In the genomic region with DNA sequence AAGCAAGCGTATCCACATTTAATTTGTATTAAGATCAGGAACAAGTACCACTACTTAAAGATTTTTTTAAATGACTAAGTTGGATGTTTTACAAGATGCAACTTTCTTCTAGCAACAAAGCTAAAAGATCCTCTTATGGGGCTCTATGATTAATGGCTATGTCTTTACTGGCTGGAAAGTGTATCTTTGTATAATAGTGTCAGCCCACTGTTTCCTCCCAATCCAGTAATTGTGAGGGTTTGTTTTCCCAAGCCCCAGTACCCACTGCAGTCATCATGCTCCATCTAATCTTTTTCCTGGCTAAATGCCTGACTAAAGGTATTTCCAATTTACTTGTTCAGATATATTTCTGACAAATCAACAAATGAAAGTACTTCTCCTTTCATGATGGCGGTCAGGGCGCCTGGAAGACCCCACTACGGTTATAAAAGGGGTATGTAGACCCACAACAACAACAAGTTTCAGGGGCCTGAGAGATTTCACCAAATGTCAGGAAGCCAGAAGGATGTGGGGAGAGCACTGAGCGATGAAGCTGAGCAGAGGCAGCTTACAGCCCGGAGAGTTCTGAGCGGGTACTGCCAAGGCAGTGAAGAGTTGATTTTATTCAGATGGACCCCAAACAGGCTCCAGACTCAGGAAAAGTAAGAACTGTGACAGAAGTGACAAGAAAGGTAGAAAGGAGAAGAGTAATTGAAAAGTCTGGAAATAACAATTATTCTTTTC, we compare ENCODE assay signal across 10 cellular contexts.
DNase-seq lines count a peak whose midpoint lies in the region; ATAC-seq and TF ChIP-seq lines count a peak whose summit lies in the region.
"Had no signal": no experiment of that assay in that cellular context is flagged by ENCODE, and none has a peak within 500 bp of the region (broad histone marks: within the 10 kb centered on the region; RNA-seq: fewer than 3 reads in every experiment).

No MANE protein-coding gene starts in this region.

- H3K27ac ChIP-seq in PC-9, result peak overlapping the region; percentile 13; the same call in 1 of the 2 replicates

- H3K27me3 ChIP-seq in PC-9 (ENCODE audit: insufficient read depth, low read depth), result no peaks in the 10 kb centered on the region

- peaks cover 54% of the 10 kb centered on the region for H3K4me1 Mint-ChIP-seq in activated CD8-positive, alpha-beta memory T cell treated with anti-CD3 and anti-CD28 coated beads, Interleukin-2, amount 10 ng/mL, durations not matched to agents 7 days and 5 days
- peaks cover 47 to 85% of the 10 kb centered on the region in 2 donors for H3K4me1 Mint-ChIP-seq in stimulated activated naive B cell treated with anti-CD40 and anti-IgM and Interleukin-4, amounts not matched to agents 10 μg/mL and 1 μg/mL and 100 μg/mL, for 72 hours

- H3K27ac Mint-ChIP-seq in activated CD8-positive, alpha-beta memory T cell treated with anti-CD3 and anti-CD28 coated beads, Interleukin-2, amount 10 ng/mL, durations not matched to agents 7 days and 5 days, result peak overlapping the region; percentile 97
- peak overlapping the region; percentile 94 for H3K27ac Mint-ChIP-seq in stimulated activated naive B cell treated with anti-CD40 and anti-IgM and Interleukin-4, amounts not matched to agents 10 μg/mL and 1 μg/mL and 100 μg/mL, for 72 hours

- H3K27me3 Mint-ChIP-seq in activated CD8-positive, alpha-beta memory T cell treated with anti-CD3 and anti-CD28 coated beads, Interleukin-2, amount 10 ng/mL, durations not matched to agents 7 days and 5 days, result no peaks in the 10 kb centered on the region
- H3K27me3 Mint-ChIP-seq in stimulated activated naive B cell treated with anti-CD40 and anti-IgM and Interleukin-4, amounts not matched to agents 10 μg/mL and 1 μg/mL and 100 μg/mL, for 72 hours, result no peaks in the 10 kb centered on the region

- TF ChIP-seq CTCF in PC-9 (conservative IDR thresholded peaks at IDR 0.05), result no peak

- ATAC-seq in activated CD8-positive, alpha-beta memory T cell treated with anti-CD3 and anti-CD28 coated beads, Interleukin-2, amount 10 ng/mL, durations not matched to agents 7 days and 5 days, result no peak
- no peak for ATAC-seq in stimulated activated naive B cell treated with anti-CD40 and anti-IgM and Interleukin-4, amounts not matched to agents 10 μg/mL and 1 μg/mL and 100 μg/mL, for 72 hours (replicated peaks)
- ATAC-seq in HG02973 (IDR thresholded peaks at IDR 0.05; ENCODE audit: unreplicated experiment) (no peak), GM19395 (IDR thresholded peaks at IDR 0.05; ENCODE audit: unreplicated experiment) (no peak)

- POLR2A ChIA-PET in PC-9 (lab: Charles Lee; ENCODE audit: unreplicated experiment), result no interaction called here

- peaks cover 79% of the 10 kb centered on the region for H3K79me2 ChIP-seq in PC-9 (ENCODE audit: low read depth)

- intact Hi-C loops in PC-9 (cut with micrococcal nuclease; ENCODE audit: unreplicated experiment), result no loop called here

- no peak overlapping the region for H2AFZ ChIP-seq in PC-9

- H3K36me3 Mint-ChIP-seq in activated CD8-positive, alpha-beta memory T cell treated with anti-CD3 and anti-CD28 coated beads, Interleukin-2, amount 10 ng/mL, durations not matched to agents 7 days and 5 days, result peaks cover 79% of the 10 kb centered on the region
- peaks cover 42 to 68% of the 10 kb centered on the region in 2 donors for H3K36me3 Mint-ChIP-seq in stimulated activated naive B cell treated with anti-CD40 and anti-IgM and Interleukin-4, amounts not matched to agents 10 μg/mL and 1 μg/mL and 100 μg/mL, for 72 hours

- no peak overlapping the region for H3K4me2 ChIP-seq in PC-9

- no peak overlapping the region for H3K4me3 ChIP-seq in PC-9

- peaks cover 34% of the 10 kb centered on the region for H3F3A ChIP-seq in PC-9 (ENCODE audit: insufficient read depth, low read depth)

- H3K9me3 ChIP-seq in PC-9 (ENCODE audit: insufficient read depth, low read depth), result no peaks in the 10 kb centered on the region

- peak overlapping the region; percentile 94 for H3K4me3 Mint-ChIP-seq in activated CD8-positive, alpha-beta memory T cell treated with anti-CD3 and anti-CD28 coated beads, Interleukin-2, amount 10 ng/mL, durations not matched to agents 7 days and 5 days
- H3K4me3 Mint-ChIP-seq in stimulated activated naive B cell treated with anti-CD40 and anti-IgM and Interleukin-4, amounts not matched to agents 10 μg/mL and 1 μg/mL and 100 μg/mL, for 72 hours, result peak overlapping the region; percentile 84 to 87

- H3K4me1 ChIP-seq in PC-9 (replicated peaks; ENCODE audit: insufficient read depth), result peaks cover 26% of the 10 kb centered on the region

- H3K36me3 ChIP-seq in PC-9 (ENCODE audit: low read depth), result peaks cover 42% of the 10 kb centered on the region

- no peaks in the 10 kb centered on the region for H4K20me1 ChIP-seq in PC-9 (ENCODE audit: insufficient read depth)

- BruUV-seq in PC-9 (replicated peaks; lab: Mats Ljungman, UMichigan), result no TSS peak

- H3K9me3 Mint-ChIP-seq in activated CD8-positive, alpha-beta memory T cell treated with anti-CD3 and anti-CD28 coated beads, Interleukin-2, amount 10 ng/mL, durations not matched to agents 7 days and 5 days (ENCODE audit: low read depth), result no peaks in the 10 kb centered on the region
- peaks cover 0 to 1% of the 10 kb centered on the region in 2 donors for H3K9me3 Mint-ChIP-seq in stimulated activated naive B cell treated with anti-CD40 and anti-IgM and Interleukin-4, amounts not matched to agents 10 μg/mL and 1 μg/mL and 100 μg/mL, for 72 hours

- no peaks in the 10 kb centered on the region for H3K9me2 ChIP-seq in PC-9 (ENCODE audit: insufficient read depth)

- no peak for DNase-seq in activated CD8-positive, alpha-beta memory T cell treated with anti-CD3 and anti-CD28 coated beads, Interleukin-2, amount 10 ng/mL, durations not matched to agents 7 days and 5 days
- no peak for DNase-seq in activated CD8-positive, alpha-beta memory T cell treated with anti-CD3 and anti-CD28 coated beads, Interleukin-2, amount 50 U/mL, for 4 hours
- no peak for DNase-seq in PC-9
- peak; percentile 59 for DNase-seq in dermis blood vessel endothelial cell
- DNase-seq in stimulated activated naive B cell treated with anti-CD40 and anti-IgM and Interleukin-4, amounts not matched to agents 10 μg/mL and 1 μg/mL and 100 μg/mL, for 72 hours, result no peak
- DNase-seq in SKM-1 (lab: John Stamatoyannopoulos, UW; ENCODE audit: unreplicated experiment), result no peak
- DNase-seq: NCI-H2171, Right ventricle myocardium superior had no signal

- CTCF ChIA-PET in activated CD8-positive, alpha-beta memory T cell treated with anti-CD3 and anti-CD28 coated beads, Interleukin-2, amount 10 ng/mL, durations not matched to agents 7 days and 5 days (lab: Charles Lee), result interaction anchor here (0.5 to 7.5 kb wide), 12 partner anchors 9 to 516 kb away, joined by 3 to 79 read pairs (median 5); no protein-coding TSS in a partner anchor
- CTCF ChIA-PET in PC-9 (lab: Charles Lee), result no interaction called here
